Comparison of ENCODE assay signal across 1 cellular context in genomic region chr3:193871093-193871485, GRCh38.
TF ChIP-seq lines count a peak whose summit lies in the region.

No MANE protein-coding gene starts in this region.

TF ChIP-seq in HepG2, 621 proteins besides CTCF, POLR2A, EP300 and RAD21 (continued from another document):
- TF ChIP-seq ZNF431 (CRISPR knock-in tag; IDR thresholded peaks at IDR 0.05; ENCODE audit: borderline replicate concordance, low read depth) (no peak), HNRNPL (IDR thresholded peaks at IDR 0.05; ENCODE audit: low read depth, low read length) (no peak), GTF3A (CRISPR knock-in tag; conservative IDR thresholded peaks at IDR 0.05) (no peak), ZC3H13 (CRISPR knock-in tag; IDR thresholded peaks at IDR 0.05) (no peak), ZNF770 (CRISPR knock-in tag; IDR thresholded peaks at IDR 0.05) (no peak), ZNF20 (CRISPR knock-in tag; IDR thresholded peaks at IDR 0.05) (no peak), KMT2B (CRISPR knock-in tag; IDR thresholded peaks at IDR 0.05) (no peak), SAFB2 (CRISPR knock-in tag; IDR thresholded peaks at IDR 0.05; ENCODE audit: borderline replicate concordance, low read depth) (no peak), CENPT (CRISPR knock-in tag; IDR thresholded peaks at IDR 0.05; ENCODE audit: low read depth) (no peak), EED (CRISPR knock-in tag; IDR thresholded peaks at IDR 0.05) (no peak), ZNF513 (CRISPR knock-in tag; conservative IDR thresholded peaks at IDR 0.05) (no peak), CC2D1A (CRISPR knock-in tag; IDR thresholded peaks at IDR 0.05) (no peak), MLX (CRISPR knock-in tag; IDR thresholded peaks at IDR 0.05) (no peak), ZNF180 (CRISPR knock-in tag; IDR thresholded peaks at IDR 0.05; ENCODE audit: borderline replicate concordance, low read depth) (no peak), ZFY (CRISPR knock-in tag; IDR thresholded peaks at IDR 0.05) (no peak), EZH2 (conservative IDR thresholded peaks at IDR 0.05; ENCODE audit: low read depth, low read length) (no peak)
